ENCODE assay signal across 8 cellular contexts in the genomic region with DNA sequence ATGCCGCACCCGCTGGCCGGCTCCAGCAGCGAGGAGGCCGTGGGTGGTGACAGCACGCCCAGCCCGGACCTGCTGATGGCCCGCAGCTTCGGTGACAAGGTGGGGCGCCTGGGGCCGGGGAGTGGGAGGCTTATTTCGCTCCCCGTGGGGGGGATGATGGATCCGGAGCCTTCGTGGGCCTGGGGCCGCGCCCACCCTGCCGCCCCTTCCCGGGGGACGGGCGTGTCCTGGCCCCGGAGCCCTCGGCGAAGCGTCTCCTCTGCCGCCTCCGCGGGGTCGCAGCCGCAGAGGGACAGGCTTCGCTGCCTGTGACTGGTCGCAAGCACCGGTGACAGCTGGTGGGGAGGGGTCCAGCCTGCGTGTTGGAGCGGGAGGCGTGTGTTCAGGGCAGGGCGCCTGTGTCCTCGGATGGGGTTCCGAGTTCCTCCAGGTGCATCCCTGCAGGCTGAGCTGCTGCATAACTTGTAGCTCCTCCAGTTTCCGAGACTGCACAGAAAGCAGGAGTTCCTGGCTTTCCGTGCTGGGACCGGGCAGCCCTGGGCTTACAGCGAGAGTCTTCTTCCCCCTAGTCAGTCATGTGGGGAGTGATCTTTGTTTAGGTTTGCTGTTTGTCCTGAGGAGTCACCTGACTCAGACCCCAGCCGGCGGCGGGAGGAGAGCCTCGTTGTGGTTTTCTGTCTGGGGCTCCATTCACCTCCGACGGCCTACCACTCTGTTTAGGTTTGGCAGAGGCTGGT. TPM values are rescaled to one million over a fixed set of nuclear protein-coding genes. Genes with fewer than 3 reads are reported as not detected.
A peak's percentile ranks its signal among the peaks of the same experiment; 100 is the strongest.
DNase-seq lines count a peak whose midpoint lies in the region; ATAC-seq, FAIRE-seq and TF ChIP-seq lines count a peak whose summit lies in the region.

No MANE protein-coding gene starts in this region.

- TF ChIP-seq EP300 in H1 (IDR thresholded peaks at IDR 0.05; ENCODE audit: borderline replicate concordance in 1 of 2, low read depth in 2 of 2, low read length in 2 of 2) = no peak

- H3K4me3 ChIP-seq in AG10803 (ENCODE audit: low read length) (peak overlapping the region; percentile 75), H1 (ENCODE audit: extremely low read depth in 1 of 4, insufficient read depth in 2 of 4, low read depth in 3 of 4, low read length in 4 of 4) (peak overlapping the region; percentile 41 to 84 (median 58))

- no peaks in the 10 kb centered on the region for H3K27me3 ChIP-seq in H1 (replicated peaks in 1 of 4; ENCODE audit: control insufficient read depth in 3 of 4, extremely low read depth in 1 of 4, insufficient read depth in 3 of 4, low read length in 3 of 4)

- no peaks in the 10 kb centered on the region for H3K79me1 ChIP-seq in H1 (ENCODE audit: low read depth, low read length)

- H3K4me1 ChIP-seq in H1 (replicated peaks in 1 of 4; ENCODE audit: control insufficient read depth in 3 of 4, insufficient read depth in 4 of 4, low read length in 3 of 4) = peaks cover 0 to 7% (median 5%) of the 10 kb centered on the region in 4 experiments; a peak in 6 of 7 replicates

- H3K4ac ChIP-seq in H1 (replicated peaks; ENCODE audit: insufficient read length, low read depth, low read length) = peak overlapping the region; percentile 4

- peaks cover 0 to 8% of the 10 kb centered on the region in 2 experiments; a peak in 1 of 4 replicates for H3K79me2 ChIP-seq in H1 (ENCODE audit: control insufficient read depth in 1 of 2, insufficient read depth in 2 of 2, low read length in 2 of 2)

- peak overlapping the region; percentile 93 for H2AFZ ChIP-seq in H1 (ENCODE audit: low read length)

- peak overlapping the region; percentile 71 to 96 for H3K4me2 ChIP-seq in H1 (ENCODE audit: insufficient read depth in 1 of 2, low read depth in 2 of 2, low read length in 2 of 2)

- no peak overlapping the region for H3K27ac ChIP-seq in H1 (ENCODE audit: low read depth, low read length)

- no peak overlapping the region for H3K23ac ChIP-seq in H1 (ENCODE audit: insufficient read length)

- DNase-seq in AG10803 (ENCODE audit: low read depth) (peak; percentile 49), NCI-H524 treated with DMSO at 0.1 percent for 48 hours (lab: John Stamatoyannopoulos, UW) (peak; percentile 32), H1 (ENCODE audit: low read depth in 1 of 2, low spot score in 2 of 2) (peak; percentile 25 to 75), lung microvascular endothelial cell (ENCODE audit: low read depth in 2 of 2) (peak; percentile 39 to 51)
- peak; percentile 68 for DNase-seq in activated CD4-positive, alpha-beta memory T cell treated with anti-CD3 and anti-CD28 coated beads, Interleukin-2, amount 10 ng/mL, durations not matched to agents 7 days and 5 days

- no peak overlapping the region for H2BK5ac ChIP-seq in H1 (ENCODE audit: low read depth, low read length)

- no peak overlapping the region for H3K14ac ChIP-seq in H1 (ENCODE audit: insufficient read length)

- H2BK20ac ChIP-seq in H1 (ENCODE audit: low read length) = no peak overlapping the region

- H3K9ac ChIP-seq in H1 (replicated peaks in 1 of 4; ENCODE audit: extremely low read depth in 1 of 4, low read depth in 3 of 4, low read length in 3 of 4) = peak overlapping the region; percentile 50 to 66 (median 55)

- TF ChIP-seq POLR2A in H1 (IDR thresholded peaks at IDR 0.05; ENCODE audit: control extremely low read depth in 1 of 2, low read depth in 2 of 2, low read length in 2 of 2) = peak in 1 of 2 experiments; percentile 77; a peak in 2 of 3 replicates

- H3K27ac Mint-ChIP-seq in activated CD4-positive, alpha-beta memory T cell treated with anti-CD3 and anti-CD28 coated beads, Interleukin-2, amount 10 ng/mL, durations not matched to agents 7 days and 5 days = peak overlapping the region; percentile 65
- H3K27ac Mint-ChIP-seq in stimulated activated memory B cell treated with anti-CD40 and anti-IgM and Interleukin-4, amounts not matched to agents 10 μg/mL and 1 μg/mL and 100 μg/mL, for 72 hours = peak overlapping the region; percentile 64

- peak overlapping the region; percentile 78 for H3K4me3 Mint-ChIP-seq in activated CD4-positive, alpha-beta memory T cell treated with anti-CD3 and anti-CD28 coated beads, Interleukin-2, amount 10 ng/mL, durations not matched to agents 7 days and 5 days
- peak overlapping the region; percentile 83 for H3K4me3 Mint-ChIP-seq in stimulated activated memory B cell treated with anti-CD40 and anti-IgM and Interleukin-4, amounts not matched to agents 10 μg/mL and 1 μg/mL and 100 μg/mL, for 72 hours

- 0 out of 2 replicates have a peak overlapping the region, but pooled peaks have one; percentile 21 for H4K8ac ChIP-seq in H1 (ENCODE audit: extremely low read depth, insufficient read depth, low read length)

- peaks cover 10% of the 10 kb centered on the region for H3K27me3 Mint-ChIP-seq in activated CD4-positive, alpha-beta memory T cell treated with anti-CD3 and anti-CD28 coated beads, Interleukin-2, amount 10 ng/mL, durations not matched to agents 7 days and 5 days
- no peaks in the 10 kb centered on the region for H3K27me3 Mint-ChIP-seq in stimulated activated memory B cell treated with anti-CD40 and anti-IgM and Interleukin-4, amounts not matched to agents 10 μg/mL and 1 μg/mL and 100 μg/mL, for 72 hours

- H3K18ac ChIP-seq in H1 (ENCODE audit: extremely low read depth, low read length) = peak overlapping the region; percentile 76; the same call in 1 of the 2 replicates

- H2BK15ac ChIP-seq in H1 (ENCODE audit: low read length) = 0 out of 2 replicates have a peak overlapping the region, but pooled peaks have one; percentile 65

- no peak for FAIRE-seq in H1 (lab: Jason Lieb, UNC)

- TF ChIP-seq RAD21 in H1 (IDR thresholded peaks at IDR 0.05 in 1 of 2, conservative IDR thresholded peaks at IDR 0.05 in 1 of 2; ENCODE audit: low read depth in 2 of 2, low read length in 2 of 2) = no peak

- CTCF ChIA-PET in activated CD4-positive, alpha-beta memory T cell treated with anti-CD3 and anti-CD28 coated beads, Interleukin-2, amount 10 ng/mL, durations not matched to agents 7 days and 5 days (lab: Charles Lee) = interaction anchor here (1.3 kb wide), 1 partner anchor 32 kb away, joined by 4 read pairs; no protein-coding TSS in a partner anchor
- CTCF ChIA-PET in H1 (lab: Charles Lee; ENCODE audit: partially characterized antibody) = interaction anchor here (0.9 to 3.2 kb wide), 8 partner anchors 10 to 653 kb away, joined by 3 to 10 read pairs (median 4); no protein-coding TSS in a partner anchor

- H3K36me3 ChIP-seq in H1 (ENCODE audit: control insufficient read depth in 2 of 4, insufficient read depth in 4 of 4, low read length in 3 of 4) = no peaks in the 10 kb centered on the region

- no peak for TF ChIP-seq CTCF in AG10803 (conservative IDR thresholded peaks at IDR 0.05; ENCODE audit: low read length)
- no peak for TF ChIP-seq CTCF in H1 (IDR thresholded peaks at IDR 0.05; ENCODE audit: control extremely low read depth in 1 of 3, insufficient read depth in 1 of 3, low read depth in 1 of 3, low read length in 3 of 3)

- H2AK5ac ChIP-seq in H1 (ENCODE audit: low read depth, low read length) = no peak overlapping the region

- WGBS in H1 (ENCODE audit: extremely low coverage in 1 of 2, insufficient coverage in 1 of 2, insufficient read length in 1 of 2, insufficient replicate concordance in 2 of 2, low coverage in 1 of 2, low lambda C conversion rate in 2 of 2, missing lambda C conversion rate in 1 of 2), 2 experiments = 4% methylated on average over 30 of the region's 49 CpGs; no CpG with 5 or more reads in 1 of the 2 experiments

- H2BK120ac ChIP-seq in H1 (replicated peaks; ENCODE audit: low read depth, low read length) = no peak overlapping the region

- H4K5ac ChIP-seq in H1 (ENCODE audit: insufficient read length, low read depth, low read length) = peak overlapping the region; percentile 0

- H3K56ac ChIP-seq in H1 (replicated peaks; ENCODE audit: insufficient read length, low read depth, low read length) = no peak overlapping the region

- H2BK12ac ChIP-seq in H1 (ENCODE audit: low read depth, low read length) = no peak overlapping the region

- no peaks in the 10 kb centered on the region for H4K20me1 ChIP-seq in H1 (replicated peaks in 1 of 2; ENCODE audit: control insufficient read depth in 1 of 2, insufficient read depth in 2 of 2, low read length in 2 of 2)

- H3K4me1 Mint-ChIP-seq in activated CD4-positive, alpha-beta memory T cell treated with anti-CD3 and anti-CD28 coated beads, Interleukin-2, amount 10 ng/mL, durations not matched to agents 7 days and 5 days = peaks cover 66% of the 10 kb centered on the region
- peaks cover 43% of the 10 kb centered on the region for H3K4me1 Mint-ChIP-seq in stimulated activated memory B cell treated with anti-CD40 and anti-IgM and Interleukin-4, amounts not matched to agents 10 μg/mL and 1 μg/mL and 100 μg/mL, for 72 hours

- H3K9me3 Mint-ChIP-seq in activated CD4-positive, alpha-beta memory T cell treated with anti-CD3 and anti-CD28 coated beads, Interleukin-2, amount 10 ng/mL, durations not matched to agents 7 days and 5 days = no peaks in the 10 kb centered on the region
- no peaks in the 10 kb centered on the region for H3K9me3 Mint-ChIP-seq in stimulated activated memory B cell treated with anti-CD40 and anti-IgM and Interleukin-4, amounts not matched to agents 10 μg/mL and 1 μg/mL and 100 μg/mL, for 72 hours

- H3K23me2 ChIP-seq in H1 (ENCODE audit: low read depth, low read length) = peaks cover 12% of the 10 kb centered on the region

- peak; percentile 37 for ATAC-seq in GM18907 (IDR thresholded peaks at IDR 0.05; ENCODE audit: unreplicated experiment)
- ATAC-seq in HG03135 (IDR thresholded peaks at IDR 0.05; ENCODE audit: unreplicated experiment) = peak; percentile 23
- ATAC-seq in stimulated activated memory B cell treated with anti-CD40 and anti-IgM and Interleukin-4, amounts not matched to agents 10 μg/mL and 1 μg/mL and 100 μg/mL, for 72 hours = peak; percentile 43

- H3K9me3 ChIP-seq in H1 (ENCODE audit: insufficient read depth in 2 of 2, low read depth in 1 of 2, low read length in 1 of 2) = no peaks in the 10 kb centered on the region

- POLR2A ChIA-PET in activated CD4-positive, alpha-beta memory T cell treated with anti-CD3 and anti-CD28 coated beads, Interleukin-2, amount 10 ng/mL, durations not matched to agents 7 days and 5 days (lab: Charles Lee) = interaction anchor here (1.1 to 5.7 kb wide), 7 partner anchors 14 to 374 kb away, joined by 3 to 49 read pairs (median 4); partner anchors contain the start of genes HSDL2, INIP and KIAA1958
- POLR2A ChIA-PET in H1 (lab: Charles Lee; ENCODE audit: partially characterized antibody) = interaction anchor here (0.9 to 2.1 kb wide), 8 partner anchors 11 to 116 kb away, joined by 3 to 4 read pairs (median 3); partner anchors contain the start of gene INIP

- peaks cover 2% of the 10 kb centered on the region for H3K36me3 Mint-ChIP-seq in activated CD4-positive, alpha-beta memory T cell treated with anti-CD3 and anti-CD28 coated beads, Interleukin-2, amount 10 ng/mL, durations not matched to agents 7 days and 5 days (ENCODE audit: low read depth)
- no peaks in the 10 kb centered on the region for H3K36me3 Mint-ChIP-seq in stimulated activated memory B cell treated with anti-CD40 and anti-IgM and Interleukin-4, amounts not matched to agents 10 μg/mL and 1 μg/mL and 100 μg/mL, for 72 hours

- H4K91ac ChIP-seq in H1 (replicated peaks; ENCODE audit: insufficient read length, low read length) = no peak overlapping the region

RNA-seq across cellular contexts. Expression of gene SNX30, which starts 0.7 kb away (rescaled TPM):
- total RNA-seq in activated CD4-positive, alpha-beta memory T cell treated with anti-CD3 and anti-CD28 coated beads, Interleukin-2, amount 10 ng/mL, durations not matched to agents 7 days and 5 days = 1 to 10 TPM; 8.2 to 8.4 TPM
- total RNA-seq in H1 (2021; fragmentation: NEBNext Ultra II Directional; extraction: Animal tissue kit (Norgen Biotek cat#: 25700)) = 11.6 and 12.2 TPM in 2 replicates
- polyA plus RNA-seq in H1 (2011; rRNA removed) = 4.0 and 4.3 TPM in 2 replicates
- polyA plus RNA-seq in H1 (2011; cell fraction: cytosol; rRNA removed) = 5.2 TPM
- 4.5 TPM for polyA plus RNA-seq in H1 (2011; cell fraction: nucleus; rRNA removed)
- polyA plus RNA-seq in H1 (2012, experiment 1 of 2) = 5.6 to 8.1 TPM (median 6.8 TPM) in 4 replicates
- 0.41 TPM for polyA plus RNA-seq in H1 (2012, experiment 2 of 2)
- polyA plus RNA-seq in H1 (2013, experiment 1 of 2) = 5.0 TPM
- 4.6 TPM for polyA plus RNA-seq in H1 (2013, experiment 2 of 2)
- 12.8 and 15.9 TPM in 2 replicates for polyA minus RNA-seq in H1 (2011; rRNA and poly(A)+ RNA removed)
- 9.5 TPM for polyA minus RNA-seq in H1 (2011; cell fraction: cytosol; rRNA and poly(A)+ RNA removed)
- 8.9 TPM for polyA minus RNA-seq in H1 (2011; cell fraction: nucleus; rRNA and poly(A)+ RNA removed)
- total RNA-seq in lung microvascular endothelial cell = 5.2 and 7.5 TPM in 2 replicates

RNA-seq across cellular contexts. Expression of gene INIP, which starts 33.3 kb away (rescaled TPM):
- total RNA-seq in activated CD4-positive, alpha-beta memory T cell treated with anti-CD3 and anti-CD28 coated beads, Interleukin-2, amount 10 ng/mL, durations not matched to agents 7 days and 5 days = 10 to 100 TPM; 36.1 to 38.1 TPM
- 16.4 and 18.3 TPM in 2 replicates for total RNA-seq in H1 (2021; fragmentation: NEBNext Ultra II Directional; extraction: Animal tissue kit (Norgen Biotek cat#: 25700))
- 4.6 and 10.7 TPM in 2 replicates for polyA plus RNA-seq in H1 (2011; rRNA removed)
- 12.0 TPM for polyA plus RNA-seq in H1 (2011; cell fraction: cytosol; rRNA removed)
- polyA plus RNA-seq in H1 (2011; cell fraction: nucleus; rRNA removed) = 3.5 TPM
- polyA plus RNA-seq in H1 (2012, experiment 1 of 2) = 11.9 to 20.1 TPM (median 13.9 TPM) in 4 replicates
- polyA plus RNA-seq in H1 (2012, experiment 2 of 2) = 4.3 TPM
- 8.8 TPM for polyA plus RNA-seq in H1 (2013, experiment 1 of 2)
- polyA plus RNA-seq in H1 (2013, experiment 2 of 2) = 10.3 TPM
- polyA minus RNA-seq in H1 (2011; rRNA and poly(A)+ RNA removed) = 12.0 and 14.2 TPM in 2 replicates
- polyA minus RNA-seq in H1 (2011; cell fraction: cytosol; rRNA and poly(A)+ RNA removed) = 7.2 TPM
- 7.4 TPM for polyA minus RNA-seq in H1 (2011; cell fraction: nucleus; rRNA and poly(A)+ RNA removed)
- total RNA-seq in lung microvascular endothelial cell = 12.4 and 15.1 TPM in 2 replicates
